ENCODE assay signal across 1 cellular context in genomic region chr16:13435415-13435814, GRCh38.
TF ChIP-seq lines count a peak whose summit lies in the region.

No MANE protein-coding gene starts in this region.

TF ChIP-seq in H1, 55 proteins besides CTCF, POLR2A, EP300 and RAD21 (continued from another document):
- TF ChIP-seq EZH2 (IDR thresholded peaks at IDR 0.05; ENCODE audit: low read depth, low read length, severe bottlenecking): no peak
- TF ChIP-seq SAP30 (IDR thresholded peaks at IDR 0.05; ENCODE audit: insufficient read depth, insufficient replicate concordance, low read length): no peak
- TF ChIP-seq GTF2F1 (IDR thresholded peaks at IDR 0.05; ENCODE audit: borderline replicate concordance, low read depth, low read length): no peak
- no peak for TF ChIP-seq GABPA (IDR thresholded peaks at IDR 0.05; ENCODE audit: borderline replicate concordance, insufficient read depth, low read length)
- TF ChIP-seq POLR2AphosphoS5 (IDR thresholded peaks at IDR 0.05; ENCODE audit: low read depth, low read length): no peak
